Comparison of ENCODE assay signal across 8 cellular contexts in the genomic region with DNA sequence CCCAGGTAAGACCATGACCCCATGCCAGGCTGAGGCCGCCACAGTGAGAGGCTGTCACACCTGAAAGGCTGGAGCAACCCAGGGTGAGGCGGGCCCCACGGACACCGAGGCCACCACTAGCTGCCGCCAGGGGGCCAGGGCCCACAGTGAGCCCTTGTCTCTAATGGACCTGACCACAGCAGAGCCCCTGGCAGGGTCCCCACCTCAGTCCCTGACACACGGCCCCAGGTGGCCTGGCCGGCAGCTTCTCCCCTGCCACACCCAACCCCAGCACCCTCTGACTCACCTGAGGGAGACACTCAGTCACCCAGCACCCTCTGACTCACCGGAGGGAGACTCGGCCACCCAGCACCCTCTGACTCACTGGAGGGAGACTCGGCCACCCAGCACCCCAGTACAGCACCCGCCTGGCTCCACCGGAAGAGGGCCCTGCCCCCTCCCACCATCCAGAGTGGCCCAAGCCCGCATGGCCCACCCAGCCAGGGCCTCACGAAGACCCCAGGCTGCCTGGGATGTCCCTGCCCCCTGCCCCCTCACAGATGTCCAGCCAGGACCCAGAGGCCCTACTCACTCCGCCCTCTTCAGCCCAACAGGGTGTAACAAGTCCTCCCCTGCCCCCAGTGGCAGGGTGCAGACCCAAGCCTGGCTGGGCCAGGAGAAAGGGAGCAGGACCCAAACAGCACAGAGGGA. TPM values are rescaled to one million over a fixed set of nuclear protein-coding genes. Genes with fewer than 3 reads are reported as not detected.
DNase-seq lines count a peak whose midpoint lies in the region; ATAC-seq and TF ChIP-seq lines count a peak whose summit lies in the region.

No MANE protein-coding gene starts in this region.

- ATAC-seq in HG02678 (IDR thresholded peaks at IDR 0.05; ENCODE audit: unreplicated experiment), result no peak
- ATAC-seq in GM18907 (IDR thresholded peaks at IDR 0.05; ENCODE audit: unreplicated experiment), result no peak

- no peaks in the 10 kb centered on the region; the same call in 1 of the 2 replicates for H4K20me1 ChIP-seq in OCI-LY7 (ENCODE audit: insufficient read depth, low read length)

- peaks cover 10% of the 10 kb centered on the region for H3K4me1 ChIP-seq in OCI-LY7 (ENCODE audit: insufficient read depth, low read length, poor library complexity, severe bottlenecking)

- no peaks in the 10 kb centered on the region for H3K79me2 ChIP-seq in OCI-LY7 (ENCODE audit: insufficient read depth, low read depth, low read length)

- H3K9me3 ChIP-seq in OCI-LY7 (ENCODE audit: low read length), result no peaks in the 10 kb centered on the region

- peaks cover 10% of the 10 kb centered on the region for H3K36me3 ChIP-seq in OCI-LY7 (ENCODE audit: insufficient read depth, low read length)

- POLR2A ChIA-PET in OCI-LY7 (lab: Charles Lee), result no interaction called here

- H3K9me2 ChIP-seq in OCI-LY7 (ENCODE audit: insufficient read depth, low read length), result no peaks in the 10 kb centered on the region

- DNase-seq in EL (peak; percentile 93), OCI-LY7 (ENCODE audit: low spot score) (no peak), cardiac fibroblast (ENCODE audit: low read depth in 2 of 2) (peak in 1 of 2 donors; percentile 87), renal cortical epithelial cell (ENCODE audit: low read depth) (peak; percentile 79), Ammon's horn (ENCODE audit: low spot score) (no peak), NCI-H748 (lab: John Stamatoyannopoulos, UW; ENCODE audit: unreplicated experiment) (no peak)

- no TSS peak for BruUV-seq in OCI-LY7 (replicated peaks; lab: Mats Ljungman, UMichigan)

- H3K4me2 ChIP-seq in OCI-LY7 (ENCODE audit: low read length), result no peak overlapping the region

- H3K4me3 ChIP-seq in OCI-LY7 (ENCODE audit: low read depth, low read length, poor library complexity, severe bottlenecking) (no peak overlapping the region), cardiac fibroblast (replicated peaks in 1 of 2; ENCODE audit: low read depth in 2 of 2, low read length in 2 of 2) (peak overlapping the region in 1 of 2 donors; percentile 4)

- intact Hi-C loops in OCI-LY7 (cut with micrococcal nuclease; ENCODE audit: unreplicated experiment), result loop anchor here (5.0 kb wide), 1 partner anchor 117 kb away; no protein-coding TSS in a partner anchor

- H3K27ac ChIP-seq in OCI-LY7 (ENCODE audit: low read depth, low read length, poor library complexity, severe bottlenecking), result no peak overlapping the region

- H2AFZ ChIP-seq in OCI-LY7 (ENCODE audit: low read length), result no peak overlapping the region

- TF ChIP-seq CTCF in OCI-LY7 (conservative IDR thresholded peaks at IDR 0.05; ENCODE audit: low read length) (peak; percentile 50; the same call in 1 of the 2 replicates), cardiac fibroblast (IDR thresholded peaks at IDR 0.05; ENCODE audit: low read depth, low read length) (peak; percentile 49)

- CTCF ChIA-PET in OCI-LY7 (lab: Charles Lee; ENCODE audit: unreplicated experiment), result no interaction called here

RNA-seq across cellular contexts. Expression of a gene that starts 4.4 kb away (rescaled TPM):
- total RNA-seq in OCI-LY7 (2014; rRNA removed; shearing (Covaris generic)), result 41.7 and 47.1 TPM in 2 replicates
- total RNA-seq in OCI-LY7 (2022) (27.8 and 30.7 TPM in 2 replicates), renal cortical epithelial cell (70.8 and 91.0 TPM in 2 replicates)

RNA-seq across cellular contexts. Expression of a gene that starts 13.5 kb away (rescaled TPM):
- total RNA-seq in OCI-LY7 (2014; rRNA removed; shearing (Covaris generic)), result not detected in 2 replicates
- not detected in 2 replicates for total RNA-seq in OCI-LY7 (2022)
- 24.7 and 35.6 TPM in 2 replicates for total RNA-seq in renal cortical epithelial cell

RNA-seq across cellular contexts. Expression of a gene that starts 13.7 kb away (rescaled TPM):
- 0.41 and 1.1 TPM in 2 replicates for total RNA-seq in OCI-LY7 (2014; rRNA removed; shearing (Covaris generic))
- total RNA-seq in OCI-LY7 (2022) (0.99 and 1.2 TPM in 2 replicates), renal cortical epithelial cell (0.15 and 0.17 TPM in 2 replicates)

RNA-seq across cellular contexts. Expression of a gene that starts 20.2 kb away (rescaled TPM):
- 16.6 and 18.5 TPM in 2 replicates for total RNA-seq in OCI-LY7 (2014; rRNA removed; shearing (Covaris generic))
- 20.3 and 20.6 TPM in 2 replicates for total RNA-seq in OCI-LY7 (2022)
- total RNA-seq in renal cortical epithelial cell, result 13.0 and 20.4 TPM in 2 replicates

RNA-seq across cellular contexts. Expression of a gene that starts 20.4 kb away (rescaled TPM):
- total RNA-seq in OCI-LY7 (2014; rRNA removed; shearing (Covaris generic)), result 128 and 142 TPM in 2 replicates
- 146 and 162 TPM in 2 replicates for total RNA-seq in OCI-LY7 (2022)
- total RNA-seq in renal cortical epithelial cell, result 35.8 and 57.5 TPM in 2 replicates

Comparison
In these comparisons a context has a peak if more than half of its experiments do, and no peak if none do; other contexts are left out.
1. DNase-seq: peak in EL (single experiment) and renal cortical epithelial cell (single experiment); none in OCI-LY7 (single experiment), Ammon's horn (single experiment) and NCI-H748 (single experiment).
2. RNA of a gene that starts 13.5 kb away (total RNA-seq): 24.7 to 35.6 TPM in renal cortical epithelial cell; not detected in OCI-LY7; every median in the first group is over 10 times any median in the second.